14 cellular contexts compared by ENCODE assay signal in the genomic region with DNA sequence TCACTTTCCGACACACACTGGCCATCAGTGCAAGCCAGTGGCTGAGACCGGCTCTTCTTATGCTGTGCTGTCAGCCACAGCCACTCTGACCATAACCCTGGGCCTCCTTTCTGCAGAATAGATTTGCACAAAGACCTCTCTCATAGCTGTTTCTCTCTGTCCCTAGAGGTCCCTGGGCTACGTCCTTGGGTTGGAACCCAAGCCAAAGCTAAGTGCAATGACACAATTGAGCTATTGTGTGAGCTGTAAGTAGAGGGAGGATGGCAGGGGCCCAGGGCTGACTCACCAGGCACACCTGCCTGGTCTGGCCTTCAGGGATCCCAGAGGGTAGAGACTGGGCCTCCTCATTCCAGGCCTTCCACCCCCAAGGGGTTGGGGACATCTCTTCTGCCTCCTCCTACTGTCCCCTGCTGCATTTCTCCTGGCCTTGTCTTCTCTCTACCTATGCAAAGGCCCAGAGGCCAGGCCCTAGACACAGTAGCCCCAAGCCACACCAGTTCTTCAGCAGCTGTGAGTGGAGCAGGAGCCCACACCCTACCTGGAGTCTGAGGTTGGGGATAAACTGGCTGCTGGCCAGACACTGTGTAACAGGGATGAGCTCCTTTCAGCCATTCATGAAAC.
DNase-seq lines count a peak whose midpoint lies in the region; ATAC-seq, FAIRE-seq and TF ChIP-seq lines count a peak whose summit lies in the region.
"Had no signal": no experiment of that assay in that cellular context is flagged by ENCODE, and none has a peak within 500 bp of the region (broad histone marks: within the 10 kb centered on the region; RNA-seq: fewer than 3 reads in every experiment).

No MANE protein-coding gene starts in this region.

- no peak overlapping the region for H3K9ac ChIP-seq in keratinocyte (ENCODE audit: control insufficient read depth, extremely low read depth, insufficient read depth, low read length)
- H3K9ac ChIP-seq: GM23248 had no signal

- ATAC-seq in CD4-positive, CD25-positive, alpha-beta regulatory T cell (ENCODE audit: low read depth in 2 of 2): no peak
- ATAC-seq in activated naive CD8-positive, alpha-beta T cell treated with anti-CD3 and anti-CD28 coated beads, Interleukin-2, amount 50 U/mL, for 24 hours: peak; percentile 28
- no peak for ATAC-seq in HG02973 (IDR thresholded peaks at IDR 0.05; ENCODE audit: unreplicated experiment)
- ATAC-seq: left lung had no signal

- dilution Hi-C loops in keratinocyte (cut with MboI; ENCODE audit: extremely low pct_ligation_motif_present, low sequenced_read_pairs): no loop called here

- intact Hi-C loops in sigmoid colon (cut with DNase I): no loop called here

- FAIRE-seq in keratinocyte (lab: Jason Lieb, UNC): no peak
- FAIRE-seq: G401.6 had no signal

- H3K9me3 Mint-ChIP-seq in CD4-positive, CD25-positive, alpha-beta regulatory T cell: peaks cover 2 to 21% (median 8%) of the 10 kb centered on the region in 7 donors
- peaks cover 30% of the 10 kb centered on the region for H3K9me3 Mint-ChIP-seq in activated naive CD8-positive, alpha-beta T cell treated with anti-CD3 and anti-CD28 coated beads, Interleukin-2, amount 50 U/mL, for 24 hours

- TF ChIP-seq POLR2A in NB4 (IDR thresholded peaks at IDR 0.05; ENCODE audit: extremely low read depth, insufficient read length) (no peak), sigmoid colon (IDR thresholded peaks at IDR 0.05) (no peak)

- H3K9me3 ChIP-seq in CD4-positive, CD25-positive, alpha-beta regulatory T cell (ENCODE audit: control insufficient read depth in 2 of 2, low read length in 2 of 2): peaks cover 10 to 24% of the 10 kb centered on the region in 2 experiments
- peaks cover 7% of the 10 kb centered on the region for H3K9me3 ChIP-seq in keratinocyte (ENCODE audit: control insufficient read depth, low read depth, low read length)
- peaks cover 3 to 16% (median 5%) of the 10 kb centered on the region in 4 donors for H3K9me3 ChIP-seq in sigmoid colon

- H3K27ac Mint-ChIP-seq in CD4-positive, CD25-positive, alpha-beta regulatory T cell: peak overlapping the region in 2 of 3 donors; percentile 21 to 68
- no peak overlapping the region for H3K27ac Mint-ChIP-seq in activated naive CD8-positive, alpha-beta T cell treated with anti-CD3 and anti-CD28 coated beads, Interleukin-2, amount 50 U/mL, for 24 hours
- H3K27ac Mint-ChIP-seq: activated T-helper 17 cell treated with anti-CD3 and anti-CD28 coated beads, Interleukin-2, amount 50 U/mL, for 72 hours had no signal

- H3K4me1 Mint-ChIP-seq in CD4-positive, CD25-positive, alpha-beta regulatory T cell: peaks cover 12 to 33% (median 15%) of the 10 kb centered on the region in 4 donors
- peaks cover 27% of the 10 kb centered on the region for H3K4me1 Mint-ChIP-seq in activated naive CD8-positive, alpha-beta T cell treated with anti-CD3 and anti-CD28 coated beads, Interleukin-2, amount 50 U/mL, for 24 hours

- no peak for TF ChIP-seq EP300 in sigmoid colon (IDR thresholded peaks at IDR 0.05)

- no peak for DNase-seq in CD4-positive, CD25-positive, alpha-beta regulatory T cell
- peak; percentile 11 for DNase-seq in NB4 (ENCODE audit: low read depth)
- no peak for DNase-seq in activated naive CD8-positive, alpha-beta T cell treated with anti-CD3 and anti-CD28 coated beads, Interleukin-2, amount 50 U/mL, for 24 hours
- DNase-seq in keratinocyte (ENCODE audit: low read depth, low spot score): peak; percentile 13
- no peak for DNase-seq in NCI-H187 (lab: John Stamatoyannopoulos, UW)
- no peak for DNase-seq in ecto neural progenitor cell (ENCODE audit: low spot score)
- no peak for DNase-seq in sigmoid colon
- DNase-seq: left lung had no signal

- H4K20me1 ChIP-seq in keratinocyte (ENCODE audit: control insufficient read depth, extremely low read depth, insufficient read depth, low read length): no peaks in the 10 kb centered on the region

- WGBS in sigmoid colon, 2 donors: 25 to 70% methylated on average over 3 of the region's 3 CpGs

- peaks cover 8% of the 10 kb centered on the region for H3K36me3 Mint-ChIP-seq in CD4-positive, CD25-positive, alpha-beta regulatory T cell
- peaks cover 18% of the 10 kb centered on the region for H3K36me3 Mint-ChIP-seq in activated naive CD8-positive, alpha-beta T cell treated with anti-CD3 and anti-CD28 coated beads, Interleukin-2, amount 50 U/mL, for 24 hours (ENCODE audit: low read depth)

- no peaks in the 10 kb centered on the region for H3K36me3 ChIP-seq in CD4-positive, CD25-positive, alpha-beta regulatory T cell (ENCODE audit: control insufficient read depth, insufficient read depth, low read length)
- H3K36me3 ChIP-seq in keratinocyte (ENCODE audit: control insufficient read depth in 2 of 2, extremely low read depth in 1 of 2, insufficient read depth in 2 of 2, low read length in 2 of 2) (no peaks in the 10 kb centered on the region), sigmoid colon (no peaks in the 10 kb centered on the region)
- H3K36me3 ChIP-seq: brain microvascular endothelial cell, left lung had no signal

- H3K4me1 ChIP-seq in CD4-positive, CD25-positive, alpha-beta regulatory T cell (ENCODE audit: control insufficient read depth, insufficient read depth, low read length, poor library complexity, severe bottlenecking): no peaks in the 10 kb centered on the region
- H3K4me1 ChIP-seq in keratinocyte (ENCODE audit: control insufficient read depth, extremely low read depth, insufficient read depth, low read length) (peaks cover 10% of the 10 kb centered on the region), sigmoid colon (peaks cover 0 to 5% (median 0%) of the 10 kb centered on the region in 4 donors)

- H3K4me3 Mint-ChIP-seq in CD4-positive, CD25-positive, alpha-beta regulatory T cell: peak overlapping the region in 1 of 4 donors; percentile 27
- no peak overlapping the region for H3K4me3 Mint-ChIP-seq in activated naive CD8-positive, alpha-beta T cell treated with anti-CD3 and anti-CD28 coated beads, Interleukin-2, amount 50 U/mL, for 24 hours
- H3K4me3 Mint-ChIP-seq: activated T-helper 17 cell treated with anti-CD3 and anti-CD28 coated beads, Interleukin-2, amount 50 U/mL, for 72 hours had no signal

- no peaks in the 10 kb centered on the region for H3K79me2 ChIP-seq in keratinocyte (ENCODE audit: control insufficient read depth, insufficient read depth, low read length)

- H3K27ac ChIP-seq in CD4-positive, CD25-positive, alpha-beta regulatory T cell (ENCODE audit: insufficient read depth, low read length, poor library complexity, severe bottlenecking): no peak overlapping the region
- no peak overlapping the region for H3K27ac ChIP-seq in keratinocyte (ENCODE audit: control insufficient read depth, insufficient read depth, low read length)
- H3K27ac ChIP-seq in sigmoid colon: no peak overlapping the region
- H3K27ac ChIP-seq: brain microvascular endothelial cell, GM23248, left lung, VCaP had no signal

- no peak overlapping the region for H3K4me3 ChIP-seq in CD4-positive, CD25-positive, alpha-beta regulatory T cell (ENCODE audit: low read depth, low read length)
- H3K4me3 ChIP-seq in NB4 (ENCODE audit: low read depth, low read length): no peak overlapping the region
- H3K4me3 ChIP-seq in keratinocyte (ENCODE audit: control insufficient read depth in 2 of 3, extremely low read depth in 1 of 3, insufficient read depth in 2 of 3, low read depth in 1 of 3, low read length in 3 of 3): no peak overlapping the region
- no peak overlapping the region for H3K4me3 ChIP-seq in sigmoid colon
- H3K4me3 ChIP-seq: GM23248, left lung had no signal

- H3K27me3 ChIP-seq in CD4-positive, CD25-positive, alpha-beta regulatory T cell (ENCODE audit: control insufficient read depth, insufficient read depth, low read length): no peaks in the 10 kb centered on the region
- H3K27me3 ChIP-seq in keratinocyte (ENCODE audit: control insufficient read depth, extremely low read depth, insufficient read depth, low read length): no peaks in the 10 kb centered on the region
- no peaks in the 10 kb centered on the region for H3K27me3 ChIP-seq in sigmoid colon
- H3K27me3 ChIP-seq: brain microvascular endothelial cell, left lung had no signal

- H3K4me2 ChIP-seq in keratinocyte (ENCODE audit: control insufficient read depth, extremely low read depth, insufficient read depth, low read depth, low read length): peak overlapping the region; percentile 53

- H3K27me3 Mint-ChIP-seq in CD4-positive, CD25-positive, alpha-beta regulatory T cell: peaks cover 3% of the 10 kb centered on the region
- no peaks in the 10 kb centered on the region for H3K27me3 Mint-ChIP-seq in activated naive CD8-positive, alpha-beta T cell treated with anti-CD3 and anti-CD28 coated beads, Interleukin-2, amount 50 U/mL, for 24 hours
- H3K27me3 Mint-ChIP-seq: activated T-helper 17 cell treated with anti-CD3 and anti-CD28 coated beads, Interleukin-2, amount 50 U/mL, for 72 hours had no signal

- no peak overlapping the region for H2AFZ ChIP-seq in keratinocyte (ENCODE audit: control insufficient read depth, low read length)
- H2AFZ ChIP-seq: GM23248 had no signal

- no peak for TF ChIP-seq CTCF in NB4 (IDR thresholded peaks at IDR 0.05; ENCODE audit: low read depth, low read length)
- no peak for TF ChIP-seq CTCF in keratinocyte (optimal IDR thresholded peaks at IDR 0.05 in 1 of 3, IDR thresholded peaks at IDR 0.05 in 1 of 3, conservative IDR thresholded peaks at IDR 0.05 in 1 of 3; ENCODE audit: extremely low read depth in 1 of 3, insufficient read depth in 2 of 3, low read length in 3 of 3)
- TF ChIP-seq CTCF in sigmoid colon (IDR thresholded peaks at IDR 0.05): no peak

- H3K9me1 ChIP-seq in keratinocyte (ENCODE audit: control insufficient read depth, extremely low read depth, insufficient read depth, low read length): no peaks in the 10 kb centered on the region

Comparison
In these comparisons a context has a peak if more than half of its experiments do, and no peak if none do; other contexts are left out.
1. DNase-seq: peak in NB4 (single experiment) and keratinocyte (single experiment); none in CD4-positive, CD25-positive, alpha-beta regulatory T cell (0 of 3), activated naive CD8-positive, alpha-beta T cell treated with anti-CD3 and anti-CD28 coated beads, Interleukin-2, amount 50 U/mL, for 24 hours (single experiment), NCI-H187 (0 of 2), ecto neural progenitor cell (single experiment) and sigmoid colon (single experiment).